Comparison of ENCODE assay signal across 26 cellular contexts in the genomic region with DNA sequence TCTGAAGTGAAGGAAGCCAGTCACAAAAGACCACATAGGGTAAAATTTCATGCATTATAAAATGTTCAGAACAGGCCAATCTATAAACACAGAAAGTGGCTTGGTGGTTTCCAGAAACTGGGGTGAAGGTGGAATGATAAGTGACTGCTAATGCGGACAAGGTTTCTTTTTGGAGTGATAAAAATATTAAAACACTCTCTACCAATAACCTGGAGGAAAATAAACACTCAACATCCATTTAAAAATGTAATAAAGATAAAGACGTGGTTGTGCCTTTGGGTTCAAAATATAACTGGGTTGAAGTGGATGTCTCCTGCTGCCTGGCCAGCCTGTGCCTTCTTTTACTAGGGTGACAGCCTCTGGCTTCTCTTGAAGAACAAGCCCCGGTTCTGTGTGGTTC.
"Had no signal": no experiment of that assay in that cellular context is flagged by ENCODE, and none has a peak within 500 bp of the region (broad histone marks: within the 10 kb centered on the region; RNA-seq: fewer than 3 reads in every experiment).

No MANE protein-coding gene starts in this region.

- H2AFZ ChIP-seq: PC-9 had no signal

- H3K4me2 ChIP-seq: KMS-11, PC-9 had no signal

- H3K4me3 ChIP-seq: PC-9, Peyer's patch, SJCRH30 had no signal

- FAIRE-seq: HepG2 had no signal

- H3K9ac ChIP-seq: KMS-11 had no signal

- H3K27ac ChIP-seq: KMS-11, PC-9, SJCRH30 had no signal

- H3K4me1 ChIP-seq: Peyer's patch had no signal

- ATAC-seq: HepG2, Right ventricle myocardium inferior, SK-N-SH treated with all-trans-retinoic acid at 6 μM for 48 hours had no signal

- DNase-seq: IMR-90, Kasumi-1, MM.1S, MV-4-11, NCI-H1092, NCI-H1105 treated with DMSO at 0.1 percent for 48 hours, NCI-H1417 treated with DMSO at 0.1 percent for 48 hours, NCI-H187, NCI-H2029, NCI-H2081 treated with DMSO at 0.1 percent for 48 hours, NCI-H2171, NCI-H226, NCI-H446, NCI-H510A, NCI-H524 treated with DMSO at 0.1 percent for 48 hours, NCI-H69, NCI-H774, OCI-M1, PC-9, Peyer's patch, SHP77 treated with DMSO at 0.1 percent for 48 hours, SJCRH30 had no signal

- H3K9me3 ChIP-seq: Peyer's patch, SJCRH30 had no signal

- H3K36me3 ChIP-seq: Peyer's patch, SJCRH30 had no signal

- H3K27me3 ChIP-seq: Peyer's patch, SJCRH30 had no signal
